1 cellular context compared by ENCODE assay signal in the genomic region with DNA sequence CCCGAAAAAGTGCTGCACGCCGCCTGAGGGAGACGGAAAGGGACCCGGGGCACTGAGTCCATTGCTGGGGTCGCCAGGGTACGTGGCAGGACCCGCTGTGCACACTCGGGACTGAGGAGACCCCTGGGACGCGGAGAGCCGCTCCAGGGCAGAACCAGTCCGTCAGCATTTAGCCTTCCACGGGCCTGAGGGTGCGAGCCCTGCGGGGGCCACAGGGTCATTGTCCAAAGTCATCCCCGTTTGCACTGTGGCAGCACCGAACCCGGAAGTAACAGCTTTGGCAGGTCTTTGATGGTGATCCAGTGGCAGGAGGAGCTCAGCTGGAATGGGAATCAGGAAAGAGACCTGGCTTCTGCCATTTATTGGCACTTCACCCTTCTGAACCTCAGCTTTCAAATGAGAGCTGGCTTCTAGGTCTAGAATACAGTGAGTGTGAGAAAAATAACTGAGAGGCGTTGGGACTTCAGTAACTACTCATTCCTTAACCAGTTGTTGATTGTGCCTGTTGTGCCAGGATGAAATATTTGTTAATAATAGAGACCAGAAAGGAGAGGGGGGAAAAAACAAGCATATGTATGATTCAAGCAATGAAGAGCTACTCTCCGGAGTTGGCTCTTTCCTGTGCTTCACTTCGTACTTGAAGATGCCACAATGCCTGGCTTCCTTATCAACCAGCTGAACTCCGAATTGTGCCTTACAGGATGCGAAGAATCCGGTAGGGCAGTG.
A peak's percentile ranks its signal among the peaks of the same experiment; 100 is the strongest.
TF ChIP-seq lines count a peak whose summit lies in the region.

No MANE protein-coding gene starts in this region.

TF ChIP-seq in HepG2, 621 proteins besides CTCF, POLR2A, EP300 and RAD21 (continued from another document and continues in another):
- TF ChIP-seq, protein P1, sequence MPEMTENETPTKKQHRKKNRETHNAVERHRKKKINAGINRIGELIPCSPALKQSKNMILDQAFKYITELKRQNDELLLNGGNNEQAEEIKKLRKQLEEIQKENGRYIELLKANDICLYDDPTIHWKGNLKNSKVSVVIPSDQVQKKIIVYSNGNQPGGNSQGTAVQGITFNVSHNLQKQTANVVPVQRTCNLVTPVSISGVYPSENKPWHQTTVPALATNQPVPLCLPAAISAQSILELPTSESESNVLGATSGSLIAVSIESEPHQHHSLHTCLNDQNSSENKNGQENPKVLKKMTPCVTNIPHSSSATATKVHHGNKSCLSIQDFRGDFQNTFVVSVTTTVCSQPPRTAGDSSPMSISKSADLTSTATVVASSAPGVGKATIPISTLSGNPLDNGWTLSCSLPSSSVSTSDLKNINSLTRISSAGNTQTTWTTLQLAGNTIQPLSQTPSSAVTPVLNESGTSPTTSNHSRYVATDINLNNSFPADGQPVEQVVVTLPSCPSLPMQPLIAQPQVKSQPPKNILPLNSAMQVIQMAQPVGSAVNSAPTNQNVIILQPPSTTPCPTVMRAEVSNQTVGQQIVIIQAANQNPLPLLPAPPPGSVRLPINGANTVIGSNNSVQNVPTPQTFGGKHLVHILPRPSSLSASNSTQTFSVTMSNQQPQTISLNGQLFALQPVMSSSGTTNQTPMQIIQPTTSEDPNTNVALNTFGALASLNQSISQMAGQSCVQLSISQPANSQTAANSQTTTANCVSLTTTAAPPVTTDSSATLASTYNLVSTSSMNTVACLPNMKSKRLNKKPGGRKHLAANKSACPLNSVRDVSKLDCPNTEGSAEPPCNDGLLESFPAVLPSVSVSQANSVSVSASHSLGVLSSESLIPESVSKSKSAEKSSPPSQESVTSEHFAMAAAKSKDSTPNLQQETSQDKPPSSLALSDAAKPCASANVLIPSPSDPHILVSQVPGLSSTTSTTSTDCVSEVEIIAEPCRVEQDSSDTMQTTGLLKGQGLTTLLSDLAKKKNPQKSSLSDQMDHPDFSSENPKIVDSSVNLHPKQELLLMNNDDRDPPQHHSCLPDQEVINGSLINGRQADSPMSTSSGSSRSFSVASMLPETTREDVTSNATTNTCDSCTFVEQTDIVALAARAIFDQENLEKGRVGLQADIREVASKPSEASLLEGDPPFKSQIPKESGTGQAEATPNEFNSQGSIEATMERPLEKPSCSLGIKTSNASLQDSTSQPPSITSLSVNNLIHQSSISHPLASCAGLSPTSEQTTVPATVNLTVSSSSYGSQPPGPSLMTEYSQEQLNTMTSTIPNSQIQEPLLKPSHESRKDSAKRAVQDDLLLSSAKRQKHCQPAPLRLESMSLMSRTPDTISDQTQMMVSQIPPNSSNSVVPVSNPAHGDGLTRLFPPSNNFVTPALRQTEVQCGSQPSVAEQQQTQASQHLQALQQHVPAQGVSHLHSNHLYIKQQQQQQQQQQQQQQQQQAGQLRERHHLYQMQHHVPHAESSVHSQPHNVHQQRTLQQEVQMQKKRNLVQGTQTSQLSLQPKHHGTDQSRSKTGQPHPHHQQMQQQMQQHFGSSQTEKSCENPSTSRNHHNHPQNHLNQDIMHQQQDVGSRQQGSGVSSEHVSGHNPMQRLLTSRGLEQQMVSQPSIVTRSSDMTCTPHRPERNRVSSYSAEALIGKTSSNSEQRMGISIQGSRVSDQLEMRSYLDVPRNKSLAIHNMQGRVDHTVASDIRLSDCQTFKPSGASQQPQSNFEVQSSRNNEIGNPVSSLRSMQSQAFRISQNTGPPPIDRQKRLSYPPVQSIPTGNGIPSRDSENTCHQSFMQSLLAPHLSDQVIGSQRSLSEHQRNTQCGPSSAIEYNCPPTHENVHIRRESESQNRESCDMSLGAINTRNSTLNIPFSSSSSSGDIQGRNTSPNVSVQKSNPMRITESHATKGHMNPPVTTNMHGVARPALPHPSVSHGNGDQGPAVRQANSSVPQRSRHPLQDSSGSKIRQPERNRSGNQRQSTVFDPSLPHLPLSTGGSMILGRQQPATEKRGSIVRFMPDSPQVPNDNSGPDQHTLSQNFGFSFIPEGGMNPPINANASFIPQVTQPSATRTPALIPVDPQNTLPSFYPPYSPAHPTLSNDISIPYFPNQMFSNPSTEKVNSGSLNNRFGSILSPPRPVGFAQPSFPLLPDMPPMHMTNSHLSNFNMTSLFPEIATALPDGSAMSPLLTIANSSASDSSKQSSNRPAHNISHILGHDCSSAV (CRISPR knock-in tag; IDR thresholded peaks at IDR 0.05; ENCODE audit: borderline replicate concordance): no peak
- TF ChIP-seq ZFP90 (CRISPR knock-in tag; IDR thresholded peaks at IDR 0.05; ENCODE audit: borderline replicate concordance) (no peak), ZNF670 (CRISPR knock-in tag; IDR thresholded peaks at IDR 0.05; ENCODE audit: borderline replicate concordance) (no peak), TMF1 (CRISPR knock-in tag; IDR thresholded peaks at IDR 0.05; ENCODE audit: low read depth) (no peak), NFATC3 (CRISPR knock-in tag; IDR thresholded peaks at IDR 0.05) (no peak), ZNF878 (CRISPR knock-in tag; IDR thresholded peaks at IDR 0.05) (no peak), ZNF317 (CRISPR knock-in tag; IDR thresholded peaks at IDR 0.05) (no peak), ZNF24 (IDR thresholded peaks at IDR 0.05) (no peak), LCORL (IDR thresholded peaks at IDR 0.05) (no peak), LCORL (CRISPR knock-in tag; IDR thresholded peaks at IDR 0.05) (peak; percentile 77), ZNF788 (CRISPR knock-in tag; IDR thresholded peaks at IDR 0.05; ENCODE audit: borderline replicate concordance) (peak; percentile 77; the same call in 1 of the 2 replicates), ZFP62 (CRISPR knock-in tag; IDR thresholded peaks at IDR 0.05) (no peak), SMC3 (IDR thresholded peaks at IDR 0.05; ENCODE audit: low read length) (no peak; the same call in 1 of the 2 replicates), MIER3 (CRISPR knock-in tag; IDR thresholded peaks at IDR 0.05; ENCODE audit: borderline replicate concordance) (no peak), ZNF614 (CRISPR knock-in tag; IDR thresholded peaks at IDR 0.05; ENCODE audit: borderline replicate concordance) (no peak), TBL1XR1 (IDR thresholded peaks at IDR 0.05; ENCODE audit: borderline replicate concordance, low read length, partially characterized antibody) (no peak), ZNF782 (CRISPR knock-in tag; IDR thresholded peaks at IDR 0.05; ENCODE audit: borderline replicate concordance) (no peak), ZNF121 (CRISPR knock-in tag; IDR thresholded peaks at IDR 0.05) (no peak), ZSCAN25 (CRISPR knock-in tag; IDR thresholded peaks at IDR 0.05) (no peak), RAD51 (IDR thresholded peaks at IDR 0.05; ENCODE audit: borderline replicate concordance) (no peak), ZBTB20 (CRISPR knock-in tag; IDR thresholded peaks at IDR 0.05; ENCODE audit: borderline replicate concordance, low read depth) (no peak), ZNF720 (CRISPR knock-in tag; IDR thresholded peaks at IDR 0.05) (no peak), KAT8 (CRISPR knock-in tag; IDR thresholded peaks at IDR 0.05) (peak; percentile 32; the same call in 1 of the 2 replicates), CREM (IDR thresholded peaks at IDR 0.05) (no peak; the same call in 1 of the 2 replicates), CREM (CRISPR knock-in tag; IDR thresholded peaks at IDR 0.05) (no peak), RELA (CRISPR knock-in tag; IDR thresholded peaks at IDR 0.05) (no peak), FOXP1 (IDR thresholded peaks at IDR 0.05) (no peak), FOXP1 (CRISPR knock-in tag; IDR thresholded peaks at IDR 0.05) (no peak), NR3C1 (CRISPR knock-in tag; IDR thresholded peaks at IDR 0.05) (no peak), KDM2A (CRISPR knock-in tag; IDR thresholded peaks at IDR 0.05; ENCODE audit: borderline replicate concordance, low read depth) (0 out of 2 replicates have a peak, but pooled peaks have one; percentile 34), ZSCAN12 (CRISPR knock-in tag; IDR thresholded peaks at IDR 0.05) (no peak)
- TF ChIP-seq, protein P2, sequence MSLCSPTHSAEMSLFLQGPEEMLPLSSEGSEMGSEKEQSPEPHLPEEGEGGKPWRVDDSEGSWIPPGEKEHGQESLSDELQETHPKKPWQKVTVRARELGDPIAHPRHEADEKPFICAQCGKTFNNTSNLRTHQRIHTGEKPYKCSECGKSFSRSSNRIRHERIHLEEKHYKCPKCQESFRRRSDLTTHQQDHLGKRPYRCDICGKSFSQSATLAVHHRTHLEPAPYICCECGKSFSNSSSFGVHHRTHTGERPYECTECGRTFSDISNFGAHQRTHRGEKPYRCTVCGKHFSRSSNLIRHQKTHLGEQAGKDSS (CRISPR knock-in tag; IDR thresholded peaks at IDR 0.05; ENCODE audit: borderline replicate concordance, low read depth): no peak
- TF ChIP-seq, protein P3, sequence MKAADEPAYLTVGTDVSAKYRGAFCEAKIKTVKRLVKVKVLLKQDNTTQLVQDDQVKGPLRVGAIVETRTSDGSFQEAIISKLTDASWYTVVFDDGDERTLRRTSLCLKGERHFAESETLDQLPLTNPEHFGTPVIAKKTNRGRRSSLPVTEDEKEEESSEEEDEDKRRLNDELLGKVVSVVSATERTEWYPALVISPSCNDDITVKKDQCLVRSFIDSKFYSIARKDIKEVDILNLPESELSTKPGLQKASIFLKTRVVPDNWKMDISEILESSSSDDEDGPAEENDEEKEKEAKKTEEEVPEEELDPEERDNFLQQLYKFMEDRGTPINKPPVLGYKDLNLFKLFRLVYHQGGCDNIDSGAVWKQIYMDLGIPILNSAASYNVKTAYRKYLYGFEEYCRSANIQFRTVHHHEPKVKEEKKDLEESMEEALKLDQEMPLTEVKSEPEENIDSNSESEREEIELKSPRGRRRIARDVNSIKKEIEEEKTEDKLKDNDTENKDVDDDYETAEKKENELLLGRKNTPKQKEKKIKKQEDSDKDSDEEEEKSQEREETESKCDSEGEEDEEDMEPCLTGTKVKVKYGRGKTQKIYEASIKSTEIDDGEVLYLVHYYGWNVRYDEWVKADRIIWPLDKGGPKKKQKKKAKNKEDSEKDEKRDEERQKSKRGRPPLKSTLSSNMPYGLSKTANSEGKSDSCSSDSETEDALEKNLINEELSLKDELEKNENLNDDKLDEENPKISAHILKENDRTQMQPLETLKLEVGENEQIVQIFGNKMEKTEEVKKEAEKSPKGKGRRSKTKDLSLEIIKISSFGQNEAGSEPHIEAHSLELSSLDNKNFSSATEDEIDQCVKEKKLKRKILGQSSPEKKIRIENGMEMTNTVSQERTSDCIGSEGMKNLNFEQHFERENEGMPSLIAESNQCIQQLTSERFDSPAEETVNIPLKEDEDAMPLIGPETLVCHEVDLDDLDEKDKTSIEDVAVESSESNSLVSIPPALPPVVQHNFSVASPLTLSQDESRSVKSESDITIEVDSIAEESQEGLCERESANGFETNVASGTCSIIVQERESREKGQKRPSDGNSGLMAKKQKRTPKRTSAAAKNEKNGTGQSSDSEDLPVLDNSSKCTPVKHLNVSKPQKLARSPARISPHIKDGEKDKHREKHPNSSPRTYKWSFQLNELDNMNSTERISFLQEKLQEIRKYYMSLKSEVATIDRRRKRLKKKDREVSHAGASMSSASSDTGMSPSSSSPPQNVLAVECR (CRISPR knock-in tag; IDR thresholded peaks at IDR 0.05; ENCODE audit: borderline replicate concordance): peak; percentile 85
- TF ChIP-seq, protein P4, sequence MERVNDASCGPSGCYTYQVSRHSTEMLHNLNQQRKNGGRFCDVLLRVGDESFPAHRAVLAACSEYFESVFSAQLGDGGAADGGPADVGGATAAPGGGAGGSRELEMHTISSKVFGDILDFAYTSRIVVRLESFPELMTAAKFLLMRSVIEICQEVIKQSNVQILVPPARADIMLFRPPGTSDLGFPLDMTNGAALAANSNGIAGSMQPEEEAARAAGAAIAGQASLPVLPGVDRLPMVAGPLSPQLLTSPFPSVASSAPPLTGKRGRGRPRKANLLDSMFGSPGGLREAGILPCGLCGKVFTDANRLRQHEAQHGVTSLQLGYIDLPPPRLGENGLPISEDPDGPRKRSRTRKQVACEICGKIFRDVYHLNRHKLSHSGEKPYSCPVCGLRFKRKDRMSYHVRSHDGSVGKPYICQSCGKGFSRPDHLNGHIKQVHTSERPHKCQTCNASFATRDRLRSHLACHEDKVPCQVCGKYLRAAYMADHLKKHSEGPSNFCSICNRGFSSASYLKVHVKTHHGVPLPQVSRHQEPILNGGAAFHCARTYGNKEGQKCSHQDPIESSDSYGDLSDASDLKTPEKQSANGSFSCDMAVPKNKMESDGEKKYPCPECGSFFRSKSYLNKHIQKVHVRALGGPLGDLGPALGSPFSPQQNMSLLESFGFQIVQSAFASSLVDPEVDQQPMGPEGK (CRISPR knock-in tag; IDR thresholded peaks at IDR 0.05): peak; percentile 70
- TF ChIP-seq, protein P5, sequence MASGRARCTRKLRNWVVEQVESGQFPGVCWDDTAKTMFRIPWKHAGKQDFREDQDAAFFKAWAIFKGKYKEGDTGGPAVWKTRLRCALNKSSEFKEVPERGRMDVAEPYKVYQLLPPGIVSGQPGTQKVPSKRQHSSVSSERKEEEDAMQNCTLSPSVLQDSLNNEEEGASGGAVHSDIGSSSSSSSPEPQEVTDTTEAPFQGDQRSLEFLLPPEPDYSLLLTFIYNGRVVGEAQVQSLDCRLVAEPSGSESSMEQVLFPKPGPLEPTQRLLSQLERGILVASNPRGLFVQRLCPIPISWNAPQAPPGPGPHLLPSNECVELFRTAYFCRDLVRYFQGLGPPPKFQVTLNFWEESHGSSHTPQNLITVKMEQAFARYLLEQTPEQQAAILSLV (CRISPR knock-in tag; IDR thresholded peaks at IDR 0.05; ENCODE audit: borderline replicate concordance): 0 out of 2 replicates have a peak, but pooled peaks have one; percentile 22
- TF ChIP-seq, protein P6, sequence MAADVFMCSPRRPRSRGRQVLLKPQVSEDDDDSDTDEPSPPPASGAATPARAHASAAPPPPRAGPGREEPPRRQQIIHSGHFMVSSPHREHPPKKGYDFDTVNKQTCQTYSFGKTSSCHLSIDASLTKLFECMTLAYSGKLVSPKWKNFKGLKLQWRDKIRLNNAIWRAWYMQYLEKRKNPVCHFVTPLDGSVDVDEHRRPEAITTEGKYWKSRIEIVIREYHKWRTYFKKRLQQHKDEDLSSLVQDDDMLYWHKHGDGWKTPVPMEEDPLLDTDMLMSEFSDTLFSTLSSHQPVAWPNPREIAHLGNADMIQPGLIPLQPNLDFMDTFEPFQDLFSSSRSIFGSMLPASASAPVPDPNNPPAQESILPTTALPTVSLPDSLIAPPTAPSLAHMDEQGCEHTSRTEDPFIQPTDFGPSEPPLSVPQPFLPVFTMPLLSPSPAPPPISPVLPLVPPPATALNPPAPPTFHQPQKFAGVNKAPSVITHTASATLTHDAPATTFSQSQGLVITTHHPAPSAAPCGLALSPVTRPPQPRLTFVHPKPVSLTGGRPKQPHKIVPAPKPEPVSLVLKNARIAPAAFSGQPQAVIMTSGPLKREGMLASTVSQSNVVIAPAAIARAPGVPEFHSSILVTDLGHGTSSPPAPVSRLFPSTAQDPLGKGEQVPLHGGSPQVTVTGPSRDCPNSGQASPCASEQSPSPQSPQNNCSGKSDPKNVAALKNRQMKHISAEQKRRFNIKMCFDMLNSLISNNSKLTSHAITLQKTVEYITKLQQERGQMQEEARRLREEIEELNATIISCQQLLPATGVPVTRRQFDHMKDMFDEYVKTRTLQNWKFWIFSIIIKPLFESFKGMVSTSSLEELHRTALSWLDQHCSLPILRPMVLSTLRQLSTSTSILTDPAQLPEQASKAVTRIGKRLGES (CRISPR knock-in tag; IDR thresholded peaks at IDR 0.05; ENCODE audit: borderline replicate concordance): no peak
- TF ChIP-seq, protein P7, sequence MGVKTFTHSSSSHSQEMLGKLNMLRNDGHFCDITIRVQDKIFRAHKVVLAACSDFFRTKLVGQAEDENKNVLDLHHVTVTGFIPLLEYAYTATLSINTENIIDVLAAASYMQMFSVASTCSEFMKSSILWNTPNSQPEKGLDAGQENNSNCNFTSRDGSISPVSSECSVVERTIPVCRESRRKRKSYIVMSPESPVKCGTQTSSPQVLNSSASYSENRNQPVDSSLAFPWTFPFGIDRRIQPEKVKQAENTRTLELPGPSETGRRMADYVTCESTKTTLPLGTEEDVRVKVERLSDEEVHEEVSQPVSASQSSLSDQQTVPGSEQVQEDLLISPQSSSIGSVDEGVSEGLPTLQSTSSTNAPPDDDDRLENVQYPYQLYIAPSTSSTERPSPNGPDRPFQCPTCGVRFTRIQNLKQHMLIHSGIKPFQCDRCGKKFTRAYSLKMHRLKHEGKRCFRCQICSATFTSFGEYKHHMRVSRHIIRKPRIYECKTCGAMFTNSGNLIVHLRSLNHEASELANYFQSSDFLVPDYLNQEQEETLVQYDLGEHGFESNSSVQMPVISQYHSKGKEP (CRISPR knock-in tag; IDR thresholded peaks at IDR 0.05): no peak
